Comparison of ENCODE assay signal across 1 cellular context in the genomic region with DNA sequence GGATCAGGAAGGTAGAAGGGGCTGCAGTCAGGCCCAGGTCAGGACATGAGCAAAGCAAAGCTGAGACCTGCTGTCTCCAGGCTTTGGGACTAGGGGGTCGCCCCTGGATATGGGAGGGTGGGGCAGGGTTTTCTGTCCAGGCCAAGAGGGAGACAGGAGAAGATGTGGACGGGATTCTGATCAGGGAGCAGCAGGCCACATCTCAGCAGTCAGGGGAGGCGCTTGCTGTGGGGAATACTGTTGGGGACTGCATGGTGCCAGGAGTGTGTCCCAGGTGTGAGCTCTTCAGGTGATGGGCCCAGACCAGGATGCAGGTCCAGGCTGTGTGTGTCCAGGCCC.
TF ChIP-seq lines count a peak whose summit lies in the region.

No MANE protein-coding gene starts in this region.

TF ChIP-seq in HepG2, 621 proteins besides CTCF, POLR2A, EP300 and RAD21:
- TF ChIP-seq ZFYVE20 (CRISPR knock-in tag; IDR thresholded peaks at IDR 0.05; ENCODE audit: borderline replicate concordance, low read depth) (no peak), NBN (conservative IDR thresholded peaks at IDR 0.05) (no peak), REL (CRISPR knock-in tag; conservative IDR thresholded peaks at IDR 0.05) (no peak), ELK4 (CRISPR knock-in tag; IDR thresholded peaks at IDR 0.05; ENCODE audit: borderline replicate concordance) (no peak), SIX1 (CRISPR knock-in tag; IDR thresholded peaks at IDR 0.05; ENCODE audit: borderline replicate concordance) (no peak), ZNF260 (CRISPR knock-in tag; IDR thresholded peaks at IDR 0.05; ENCODE audit: borderline replicate concordance, low read depth) (no peak), ZNF496 (CRISPR knock-in tag; IDR thresholded peaks at IDR 0.05; ENCODE audit: insufficient replicate concordance) (no peak), ZFP36 (IDR thresholded peaks at IDR 0.05; ENCODE audit: borderline replicate concordance, low read depth, low read length, partially characterized antibody) (no peak), HMGXB3 (CRISPR knock-in tag; IDR thresholded peaks at IDR 0.05; ENCODE audit: borderline replicate concordance) (no peak), POLR2G (IDR thresholded peaks at IDR 0.05; ENCODE audit: low read depth, low read length) (no peak), ZNF678 (CRISPR knock-in tag; IDR thresholded peaks at IDR 0.05) (no peak), ZNF292 (CRISPR knock-in tag; IDR thresholded peaks at IDR 0.05; ENCODE audit: borderline replicate concordance, low read depth) (no peak), NFE2L2 (IDR thresholded peaks at IDR 0.05; ENCODE audit: low read length) (no peak), GTF2F1 (IDR thresholded peaks at IDR 0.05; ENCODE audit: low read length) (no peak), ARHGAP35 (CRISPR knock-in tag; IDR thresholded peaks at IDR 0.05; ENCODE audit: borderline replicate concordance) (no peak)
- TF ChIP-seq, protein P1, sequence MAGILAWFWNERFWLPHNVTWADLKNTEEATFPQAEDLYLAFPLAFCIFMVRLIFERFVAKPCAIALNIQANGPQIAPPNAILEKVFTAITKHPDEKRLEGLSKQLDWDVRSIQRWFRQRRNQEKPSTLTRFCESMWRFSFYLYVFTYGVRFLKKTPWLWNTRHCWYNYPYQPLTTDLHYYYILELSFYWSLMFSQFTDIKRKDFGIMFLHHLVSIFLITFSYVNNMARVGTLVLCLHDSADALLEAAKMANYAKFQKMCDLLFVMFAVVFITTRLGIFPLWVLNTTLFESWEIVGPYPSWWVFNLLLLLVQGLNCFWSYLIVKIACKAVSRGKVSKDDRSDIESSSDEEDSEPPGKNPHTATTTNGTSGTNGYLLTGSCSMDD (CRISPR knock-in tag; IDR thresholded peaks at IDR 0.05), result no peak
